Comparison of ENCODE assay signal across 11 cellular contexts in genomic region chrX:7789200-7789599, GRCh38. TPM values are rescaled to one million over a fixed set of nuclear protein-coding genes. Genes with fewer than 3 reads are reported as not detected.
"Had no signal": no experiment of that assay in that cellular context is flagged by ENCODE, and none has a peak within 500 bp of the region (broad histone marks: within the 10 kb centered on the region; RNA-seq: fewer than 3 reads in every experiment).

No MANE protein-coding gene starts in this region.

- H3K4me1 ChIP-seq: HAP-1 had no signal

- DNase-seq: GM23248, GOT3, H7, H9, HCEC 1CT, HFFc6 had no signal

- H3K4me2 ChIP-seq: GM23338 had no signal

- H3K4me3 ChIP-seq: GM23248, GM23338, HAP-1 had no signal

- H3K9me3 ChIP-seq: HAP-1 had no signal

- H3K9ac ChIP-seq: GM23248 had no signal

- H3K36me3 ChIP-seq: HAP-1 had no signal

- ATAC-seq: GM23338, HCT116 had no signal

- FAIRE-seq: H1, H54 had no signal

- H3K27ac ChIP-seq: GM23248 had no signal

- H2AFZ ChIP-seq: GM23248, GM23338 had no signal

RNA-seq across cellular contexts. Expression of gene VCX, which starts 53.8 kb away (rescaled TPM):
- total RNA-seq: GM23248, H1, H7, H9, HFFc6 had no signal
- polyA plus RNA-seq: GM23248, H1 had no signal
